23 cellular contexts compared by ENCODE assay signal in genomic region chrX:40806511-40807220, GRCh38.
DNase-seq lines count a peak whose midpoint lies in the region; ATAC-seq, FAIRE-seq and TF ChIP-seq lines count a peak whose summit lies in the region.
"Had no signal": no experiment of that assay in that cellular context is flagged by ENCODE, and none has a peak within 500 bp of the region (broad histone marks: within the 10 kb centered on the region; RNA-seq: fewer than 3 reads in every experiment).

No MANE protein-coding gene starts in this region.

- DNase-seq in A549 (ENCODE audit: low read depth in 1 of 2, low spot score in 1 of 2) (no peak), M059J (ENCODE audit: low read depth) (peak; percentile 33), bronchial epithelial cell (ENCODE audit: low read depth) (peak; percentile 40), kidney tubule cell (ENCODE audit: low spot score) (peak; percentile 15), dermis blood vessel endothelial cell (no peak), HTR-8/SVneo (ENCODE audit: insufficient read length, low spot score) (no peak), HEK293T (ENCODE audit: extremely low spot score) (no peak)
- DNase-seq: CD8-positive, alpha-beta T cell; HFFc6; KBM-7; NCI-H1417; NCI-H187; NCI-H2107; NCI-H2227 treated with DMSO at 0.1 percent for 48 hours; NCI-H510A treated with DMSO at 0.1 percent for 48 hours; NCI-H774; OCI-M1; RPMI8226; SJCRH30 had no signal

- POLR2A ChIA-PET in A549 (lab: Yijun Ruan, JAX), result no interaction called here
- POLR2A ChIA-PET in HEK293T (lab: Yijun Ruan, JAX), result no interaction called here

- no peak for TF ChIP-seq POLR2A in A549 (IDR thresholded peaks at IDR 0.05; ENCODE audit: low read length)

- no peaks in the 10 kb centered on the region for H3K4me1 ChIP-seq in A549
- H3K4me1 ChIP-seq: BLaER1, SJCRH30 had no signal

- H3K4me3 ChIP-seq in A549 (no peak overlapping the region), bronchial epithelial cell (ENCODE audit: low read depth, low read length) (no peak overlapping the region)
- H3K4me3 ChIP-seq: BLaER1, SJCRH30 had no signal

- H3K9me3 ChIP-seq in A549, result no peaks in the 10 kb centered on the region
- H3K9me3 ChIP-seq: SJCRH30 had no signal

- no peak for TF ChIP-seq RAD21 in A549 (conservative IDR thresholded peaks at IDR 0.05 in 1 of 2, IDR thresholded peaks at IDR 0.05 in 1 of 2)

- WGBS in A549 (ENCODE audit: missing lambda C conversion rate), result 92% methylated on average over 8 of the region's 8 CpGs

- TF ChIP-seq EP300 in A549 (IDR thresholded peaks at IDR 0.05), result no peak

- H3K27ac ChIP-seq in A549, result no peak overlapping the region
- H3K27ac ChIP-seq: BLaER1, SJCRH30 had no signal

- no peaks in the 10 kb centered on the region for H3K36me3 ChIP-seq in bronchial epithelial cell (ENCODE audit: control insufficient read depth, insufficient read depth, low read length)
- H3K36me3 ChIP-seq: BLaER1, SJCRH30 had no signal

- FAIRE-seq in A549 (lab: Jason Lieb, UNC) (no peak), bronchial epithelial cell (lab: Jason Lieb, UNC) (no peak), HTR-8/SVneo (lab: Jason Lieb, UNC) (no peak)
- FAIRE-seq: D721Med, H54 had no signal

- TF ChIP-seq CTCF in A549 (IDR thresholded peaks at IDR 0.05) (no peak), bronchial epithelial cell (IDR thresholded peaks at IDR 0.05; ENCODE audit: insufficient read depth, low read length, severe bottlenecking) (no peak)

- CTCF ChIA-PET in A549 (lab: Yijun Ruan, JAX), result no interaction called here
- CTCF ChIA-PET in HEK293T (lab: Yijun Ruan, JAX), result interaction anchor here (1.2 kb wide), 1 partner anchor 262 kb away, joined by 3 read pairs; no protein-coding TSS in a partner anchor

- ATAC-seq in A549, result no peak
- no peak for ATAC-seq in GM21737 (IDR thresholded peaks at IDR 0.05; ENCODE audit: unreplicated experiment)
- ATAC-seq: CD8-positive, alpha-beta T cell had no signal

- H3K27me3 ChIP-seq in bronchial epithelial cell (ENCODE audit: control insufficient read depth, insufficient read depth, low read length), result no peaks in the 10 kb centered on the region
- H3K27me3 ChIP-seq: SJCRH30 had no signal

- no peak overlapping the region for H3K4me2 ChIP-seq in A549
- H3K4me2 ChIP-seq: BLaER1 had no signal

TF ChIP-seq in A549, 52 proteins besides CTCF, POLR2A, EP300 and RAD21:
- TF ChIP-seq GATA3 (IDR thresholded peaks at IDR 0.05; ENCODE audit: borderline replicate concordance) (no peak), ESRRA (IDR thresholded peaks at IDR 0.05; ENCODE audit: borderline replicate concordance, low read length) (no peak), FOSL2 (IDR thresholded peaks at IDR 0.05) (no peak), FOSL2 (CRISPR knock-in tag; IDR thresholded peaks at IDR 0.05) (peak; percentile 33; the same call in 1 of the 2 replicates), MAFK (IDR thresholded peaks at IDR 0.05; ENCODE audit: partially characterized antibody) (peak; percentile 94), FOSB (CRISPR knock-in tag; IDR thresholded peaks at IDR 0.05) (no peak), CHD2 (IDR thresholded peaks at IDR 0.05; ENCODE audit: low read length, partially characterized antibody) (no peak), TFCP2L1 (CRISPR knock-in tag; IDR thresholded peaks at IDR 0.05) (no peak), POLR2AphosphoS2 (conservative IDR thresholded peaks at IDR 0.05; ENCODE audit: low read length) (no peak), HOXB13 (CRISPR knock-in tag; IDR thresholded peaks at IDR 0.05; ENCODE audit: low read depth) (no peak), RNF2 (IDR thresholded peaks at IDR 0.05; ENCODE audit: borderline replicate concordance, low read depth) (no peak)
- TF ChIP-seq, protein P1, sequence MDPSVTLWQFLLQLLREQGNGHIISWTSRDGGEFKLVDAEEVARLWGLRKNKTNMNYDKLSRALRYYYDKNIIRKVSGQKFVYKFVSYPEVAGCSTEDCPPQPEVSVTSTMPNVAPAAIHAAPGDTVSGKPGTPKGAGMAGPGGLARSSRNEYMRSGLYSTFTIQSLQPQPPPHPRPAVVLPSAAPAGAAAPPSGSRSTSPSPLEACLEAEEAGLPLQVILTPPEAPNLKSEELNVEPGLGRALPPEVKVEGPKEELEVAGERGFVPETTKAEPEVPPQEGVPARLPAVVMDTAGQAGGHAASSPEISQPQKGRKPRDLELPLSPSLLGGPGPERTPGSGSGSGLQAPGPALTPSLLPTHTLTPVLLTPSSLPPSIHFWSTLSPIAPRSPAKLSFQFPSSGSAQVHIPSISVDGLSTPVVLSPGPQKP (IDR thresholded peaks at IDR 0.05; ENCODE audit: low read depth, low read length), result no peak
- TF ChIP-seq, protein P2, sequence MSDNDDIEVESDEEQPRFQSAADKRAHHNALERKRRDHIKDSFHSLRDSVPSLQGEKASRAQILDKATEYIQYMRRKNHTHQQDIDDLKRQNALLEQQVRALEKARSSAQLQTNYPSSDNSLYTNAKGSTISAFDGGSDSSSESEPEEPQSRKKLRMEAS (IDR thresholded peaks at IDR 0.05), result no peak

TF ChIP-seq in HEK293T, 16 proteins besides CTCF, POLR2A, EP300 and RAD21:
- TF ChIP-seq NFRKB (IDR thresholded peaks at IDR 0.05) (no peak), SP1 (IDR thresholded peaks at IDR 0.05) (no peak), SUZ12 (IDR thresholded peaks at IDR 0.05) (no peak), ELF4 (IDR thresholded peaks at IDR 0.05) (no peak), TARDBP (IDR thresholded peaks at IDR 0.05) (no peak), ZNF384 (IDR thresholded peaks at IDR 0.05) (no peak), BHLHE40 (IDR thresholded peaks at IDR 0.05; ENCODE audit: borderline replicate concordance) (no peak), FOXK2 (IDR thresholded peaks at IDR 0.05) (no peak), ARNT (IDR thresholded peaks at IDR 0.05) (no peak), HDGF (IDR thresholded peaks at IDR 0.05; ENCODE audit: borderline replicate concordance) (no peak), LEF1 (IDR thresholded peaks at IDR 0.05; ENCODE audit: borderline replicate concordance) (no peak), L3MBTL2 (conservative IDR thresholded peaks at IDR 0.05) (no peak)
- TF ChIP-seq, protein P3, sequence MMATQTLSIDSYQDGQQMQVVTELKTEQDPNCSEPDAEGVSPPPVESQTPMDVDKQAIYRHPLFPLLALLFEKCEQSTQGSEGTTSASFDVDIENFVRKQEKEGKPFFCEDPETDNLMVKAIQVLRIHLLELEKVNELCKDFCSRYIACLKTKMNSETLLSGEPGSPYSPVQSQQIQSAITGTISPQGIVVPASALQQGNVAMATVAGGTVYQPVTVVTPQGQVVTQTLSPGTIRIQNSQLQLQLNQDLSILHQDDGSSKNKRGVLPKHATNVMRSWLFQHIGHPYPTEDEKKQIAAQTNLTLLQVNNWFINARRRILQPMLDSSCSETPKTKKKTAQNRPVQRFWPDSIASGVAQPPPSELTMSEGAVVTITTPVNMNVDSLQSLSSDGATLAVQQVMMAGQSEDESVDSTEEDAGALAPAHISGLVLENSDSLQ (IDR thresholded peaks at IDR 0.05), result no peak

Comparison
In these comparisons a context has a peak if more than half of its experiments do, and no peak if none do; other contexts are left out.
1. DNase-seq: peak in M059J (single experiment), bronchial epithelial cell (single experiment) and kidney tubule cell (single experiment); none in A549 (0 of 2), dermis blood vessel endothelial cell (single experiment), HTR-8/SVneo (single experiment) and HEK293T (single experiment).